In genomic region chr5:180114304-180115003, GRCh38 we compare ENCODE assay signal across 14 cellular contexts.
"Had no signal": no experiment of that assay in that cellular context is flagged by ENCODE, and none has a peak within 500 bp of the region (broad histone marks: within the 10 kb centered on the region; RNA-seq: fewer than 3 reads in every experiment).

No MANE protein-coding gene starts in this region.

- H3K4me1 ChIP-seq: prostate gland, SJSA1 had no signal

- H3K9me3 ChIP-seq: prostate gland, SJSA1 had no signal

- H3K27ac ChIP-seq: prostate gland, SJSA1 had no signal

- ATAC-seq: esophagus mucosa; naive thymus-derived CD4-positive, alpha-beta T cell had no signal

- H3K27me3 ChIP-seq: SJSA1 had no signal

- H3K4me3 ChIP-seq: lung, prostate gland, SJSA1 had no signal

- DNase-seq: activated CD4-positive, alpha-beta memory T cell treated with anti-CD3 and anti-CD28 coated beads for 36 hours; activated CD4-positive, alpha-beta T cell treated with anti-CD3 and anti-CD28 coated beads for 1 hour; amygdala; endodermal cell; immature natural killer cell; naive thymus-derived CD4-positive, alpha-beta T cell; nucleus accumbens; stimulated activated CD4-positive, alpha-beta T cell treated with anti-CD3 and anti-CD28 coated beads, Interleukin-2, amount 100 ng/mL, for 48 hours; stimulated activated naive CD4-positive, alpha-beta T cell treated with Interleukin-2 at 50 U/mL for 16 hours; T-helper 9 cell had no signal

- H3K36me3 ChIP-seq: prostate gland, SJSA1 had no signal
